Comparison of ENCODE assay signal across 1 cellular context in the genomic region with DNA sequence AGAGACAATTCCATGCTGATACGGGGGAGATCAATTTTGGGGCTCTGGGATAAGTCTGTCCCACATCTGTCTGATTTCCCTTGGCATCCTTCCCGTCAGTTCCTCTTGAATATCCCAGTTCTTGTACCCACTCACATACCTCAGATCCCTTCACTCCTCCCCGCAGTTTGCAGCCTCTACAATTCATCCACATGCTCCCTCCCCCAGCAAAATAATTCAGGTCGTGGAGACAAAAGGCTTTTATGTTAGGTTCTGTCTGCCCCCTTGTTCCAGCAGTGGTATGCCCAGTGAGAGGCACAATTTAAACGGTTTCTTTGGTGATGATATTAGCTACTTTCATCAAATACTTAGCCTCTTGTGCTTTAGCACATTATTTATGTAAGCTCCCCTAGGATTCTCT.
A peak's percentile ranks its signal among the peaks of the same experiment; 100 is the strongest.
TF ChIP-seq lines count a peak whose summit lies in the region.

No MANE protein-coding gene starts in this region.

TF ChIP-seq in HEK293, 187 proteins besides CTCF, POLR2A, EP300 and RAD21:
- TF ChIP-seq ZNF623 (tag by site-specific recombination; IDR thresholded peaks at IDR 0.05) = no peak
- TF ChIP-seq, protein P1, sequence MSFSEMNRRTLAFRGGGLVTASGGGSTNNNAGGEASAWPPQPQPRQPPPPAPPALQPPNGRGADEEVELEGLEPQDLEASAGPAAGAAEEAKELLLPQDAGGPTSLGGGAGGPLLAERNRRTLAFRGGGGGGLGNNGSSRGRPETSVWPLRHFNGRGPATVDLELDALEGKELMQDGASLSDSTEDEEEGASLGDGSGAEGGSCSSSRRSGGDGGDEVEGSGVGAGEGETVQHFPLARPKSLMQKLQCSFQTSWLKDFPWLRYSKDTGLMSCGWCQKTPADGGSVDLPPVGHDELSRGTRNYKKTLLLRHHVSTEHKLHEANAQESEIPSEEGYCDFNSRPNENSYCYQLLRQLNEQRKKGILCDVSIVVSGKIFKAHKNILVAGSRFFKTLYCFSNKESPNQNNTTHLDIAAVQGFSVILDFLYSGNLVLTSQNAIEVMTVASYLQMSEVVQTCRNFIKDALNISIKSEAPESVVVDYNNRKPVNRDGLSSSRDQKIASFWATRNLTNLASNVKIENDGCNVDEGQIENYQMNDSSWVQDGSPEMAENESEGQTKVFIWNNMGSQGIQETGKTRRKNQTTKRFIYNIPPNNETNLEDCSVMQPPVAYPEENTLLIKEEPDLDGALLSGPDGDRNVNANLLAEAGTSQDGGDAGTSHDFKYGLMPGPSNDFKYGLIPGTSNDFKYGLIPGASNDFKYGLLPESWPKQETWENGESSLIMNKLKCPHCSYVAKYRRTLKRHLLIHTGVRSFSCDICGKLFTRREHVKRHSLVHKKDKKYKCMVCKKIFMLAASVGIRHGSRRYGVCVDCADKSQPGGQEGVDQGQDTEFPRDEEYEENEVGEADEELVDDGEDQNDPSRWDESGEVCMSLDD (tag by site-specific recombination; IDR thresholded peaks at IDR 0.05) = no peak
- TF ChIP-seq, protein P2, sequence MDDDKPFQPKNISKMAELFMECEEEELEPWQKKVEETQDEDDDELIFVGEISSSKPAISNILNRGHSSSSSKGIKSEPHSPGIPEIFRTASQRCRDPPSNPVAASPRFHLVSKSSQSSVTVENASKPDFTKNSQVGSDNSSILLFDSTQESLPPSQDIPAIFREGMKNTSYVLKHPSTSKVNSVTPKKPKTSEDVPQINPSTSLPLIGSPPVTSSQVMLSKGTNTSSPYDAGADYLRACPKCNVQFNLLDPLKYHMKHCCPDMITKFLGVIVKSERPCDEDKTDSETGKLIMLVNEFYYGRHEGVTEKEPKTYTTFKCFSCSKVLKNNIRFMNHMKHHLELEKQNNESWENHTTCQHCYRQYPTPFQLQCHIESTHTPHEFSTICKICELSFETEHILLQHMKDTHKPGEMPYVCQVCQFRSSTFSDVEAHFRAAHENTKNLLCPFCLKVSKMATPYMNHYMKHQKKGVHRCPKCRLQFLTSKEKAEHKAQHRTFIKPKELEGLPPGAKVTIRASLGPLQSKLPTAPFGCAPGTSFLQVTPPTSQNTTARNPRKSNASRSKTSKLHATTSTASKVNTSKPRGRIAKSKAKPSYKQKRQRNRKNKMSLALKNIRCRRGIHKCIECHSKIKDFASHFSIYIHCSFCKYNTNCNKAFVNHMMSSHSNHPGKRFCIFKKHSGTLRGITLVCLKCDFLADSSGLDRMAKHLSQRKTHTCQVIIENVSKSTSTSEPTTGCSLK (tag by site-specific recombination; IDR thresholded peaks at IDR 0.05) = no peak
- TF ChIP-seq, protein P3, sequence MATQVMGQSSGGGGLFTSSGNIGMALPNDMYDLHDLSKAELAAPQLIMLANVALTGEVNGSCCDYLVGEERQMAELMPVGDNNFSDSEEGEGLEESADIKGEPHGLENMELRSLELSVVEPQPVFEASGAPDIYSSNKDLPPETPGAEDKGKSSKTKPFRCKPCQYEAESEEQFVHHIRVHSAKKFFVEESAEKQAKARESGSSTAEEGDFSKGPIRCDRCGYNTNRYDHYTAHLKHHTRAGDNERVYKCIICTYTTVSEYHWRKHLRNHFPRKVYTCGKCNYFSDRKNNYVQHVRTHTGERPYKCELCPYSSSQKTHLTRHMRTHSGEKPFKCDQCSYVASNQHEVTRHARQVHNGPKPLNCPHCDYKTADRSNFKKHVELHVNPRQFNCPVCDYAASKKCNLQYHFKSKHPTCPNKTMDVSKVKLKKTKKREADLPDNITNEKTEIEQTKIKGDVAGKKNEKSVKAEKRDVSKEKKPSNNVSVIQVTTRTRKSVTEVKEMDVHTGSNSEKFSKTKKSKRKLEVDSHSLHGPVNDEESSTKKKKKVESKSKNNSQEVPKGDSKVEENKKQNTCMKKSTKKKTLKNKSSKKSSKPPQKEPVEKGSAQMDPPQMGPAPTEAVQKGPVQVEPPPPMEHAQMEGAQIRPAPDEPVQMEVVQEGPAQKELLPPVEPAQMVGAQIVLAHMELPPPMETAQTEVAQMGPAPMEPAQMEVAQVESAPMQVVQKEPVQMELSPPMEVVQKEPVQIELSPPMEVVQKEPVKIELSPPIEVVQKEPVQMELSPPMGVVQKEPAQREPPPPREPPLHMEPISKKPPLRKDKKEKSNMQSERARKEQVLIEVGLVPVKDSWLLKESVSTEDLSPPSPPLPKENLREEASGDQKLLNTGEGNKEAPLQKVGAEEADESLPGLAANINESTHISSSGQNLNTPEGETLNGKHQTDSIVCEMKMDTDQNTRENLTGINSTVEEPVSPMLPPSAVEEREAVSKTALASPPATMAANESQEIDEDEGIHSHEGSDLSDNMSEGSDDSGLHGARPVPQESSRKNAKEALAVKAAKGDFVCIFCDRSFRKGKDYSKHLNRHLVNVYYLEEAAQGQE (tag by site-specific recombination; IDR thresholded peaks at IDR 0.05) = no peak
- no peak for TF ChIP-seq ZNF302 (tag by site-specific recombination; IDR thresholded peaks at IDR 0.05; ENCODE audit: low read depth)
- no peak for TF ChIP-seq ZNF837 (tag by site-specific recombination; IDR thresholded peaks at IDR 0.05)
- no peak for TF ChIP-seq ZFP69B (tag by site-specific recombination; IDR thresholded peaks at IDR 0.05)
- TF ChIP-seq, protein P4, sequence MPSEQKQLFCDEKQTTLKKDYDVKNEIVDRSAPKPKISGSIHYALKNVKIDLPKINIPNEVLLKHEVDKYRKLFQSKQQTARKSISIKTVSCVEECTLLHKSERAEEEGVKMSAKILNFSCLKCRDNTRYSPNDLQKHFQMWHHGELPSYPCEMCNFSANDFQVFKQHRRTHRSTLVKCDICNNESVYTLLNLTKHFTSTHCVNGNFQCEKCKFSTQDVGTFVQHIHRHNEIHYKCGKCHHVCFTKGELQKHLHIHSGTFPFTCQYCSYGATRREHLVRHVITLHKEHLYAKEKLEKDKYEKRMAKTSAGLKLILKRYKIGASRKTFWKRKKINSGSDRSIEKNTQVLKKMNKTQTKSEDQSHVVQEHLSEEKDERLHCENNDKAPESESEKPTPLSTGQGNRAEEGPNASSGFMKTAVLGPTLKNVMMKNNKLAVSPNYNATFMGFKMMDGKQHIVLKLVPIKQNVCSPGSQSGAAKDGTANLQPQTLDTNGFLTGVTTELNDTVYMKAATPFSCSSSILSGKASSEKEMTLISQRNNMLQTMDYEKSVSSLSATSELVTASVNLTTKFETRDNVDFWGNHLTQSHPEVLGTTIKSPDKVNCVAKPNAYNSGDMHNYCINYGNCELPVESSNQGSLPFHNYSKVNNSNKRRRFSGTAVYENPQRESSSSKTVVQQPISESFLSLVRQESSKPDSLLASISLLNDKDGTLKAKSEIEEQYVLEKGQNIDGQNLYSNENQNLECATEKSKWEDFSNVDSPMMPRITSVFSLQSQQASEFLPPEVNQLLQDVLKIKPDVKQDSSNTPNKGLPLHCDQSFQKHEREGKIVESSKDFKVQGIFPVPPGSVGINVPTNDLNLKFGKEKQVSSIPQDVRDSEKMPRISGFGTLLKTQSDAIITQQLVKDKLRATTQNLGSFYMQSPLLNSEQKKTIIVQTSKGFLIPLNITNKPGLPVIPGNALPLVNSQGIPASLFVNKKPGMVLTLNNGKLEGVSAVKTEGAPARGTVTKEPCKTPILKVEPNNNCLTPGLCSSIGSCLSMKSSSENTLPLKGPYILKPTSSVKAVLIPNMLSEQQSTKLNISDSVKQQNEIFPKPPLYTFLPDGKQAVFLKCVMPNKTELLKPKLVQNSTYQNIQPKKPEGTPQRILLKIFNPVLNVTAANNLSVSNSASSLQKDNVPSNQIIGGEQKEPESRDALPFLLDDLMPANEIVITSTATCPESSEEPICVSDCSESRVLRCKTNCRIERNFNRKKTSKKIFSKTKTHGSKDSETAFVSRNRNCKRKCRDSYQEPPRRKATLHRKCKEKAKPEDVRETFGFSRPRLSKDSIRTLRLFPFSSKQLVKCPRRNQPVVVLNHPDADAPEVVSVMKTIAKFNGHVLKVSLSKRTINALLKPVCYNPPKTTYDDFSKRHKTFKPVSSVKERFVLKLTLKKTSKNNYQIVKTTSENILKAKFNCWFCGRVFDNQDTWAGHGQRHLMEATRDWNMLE (tag by site-specific recombination; conservative IDR thresholded peaks at IDR 0.05; ENCODE audit: low read depth) = no peak
- TF ChIP-seq ZNF600 (tag by site-specific recombination; IDR thresholded peaks at IDR 0.05) = no peak
- TF ChIP-seq, protein P5, sequence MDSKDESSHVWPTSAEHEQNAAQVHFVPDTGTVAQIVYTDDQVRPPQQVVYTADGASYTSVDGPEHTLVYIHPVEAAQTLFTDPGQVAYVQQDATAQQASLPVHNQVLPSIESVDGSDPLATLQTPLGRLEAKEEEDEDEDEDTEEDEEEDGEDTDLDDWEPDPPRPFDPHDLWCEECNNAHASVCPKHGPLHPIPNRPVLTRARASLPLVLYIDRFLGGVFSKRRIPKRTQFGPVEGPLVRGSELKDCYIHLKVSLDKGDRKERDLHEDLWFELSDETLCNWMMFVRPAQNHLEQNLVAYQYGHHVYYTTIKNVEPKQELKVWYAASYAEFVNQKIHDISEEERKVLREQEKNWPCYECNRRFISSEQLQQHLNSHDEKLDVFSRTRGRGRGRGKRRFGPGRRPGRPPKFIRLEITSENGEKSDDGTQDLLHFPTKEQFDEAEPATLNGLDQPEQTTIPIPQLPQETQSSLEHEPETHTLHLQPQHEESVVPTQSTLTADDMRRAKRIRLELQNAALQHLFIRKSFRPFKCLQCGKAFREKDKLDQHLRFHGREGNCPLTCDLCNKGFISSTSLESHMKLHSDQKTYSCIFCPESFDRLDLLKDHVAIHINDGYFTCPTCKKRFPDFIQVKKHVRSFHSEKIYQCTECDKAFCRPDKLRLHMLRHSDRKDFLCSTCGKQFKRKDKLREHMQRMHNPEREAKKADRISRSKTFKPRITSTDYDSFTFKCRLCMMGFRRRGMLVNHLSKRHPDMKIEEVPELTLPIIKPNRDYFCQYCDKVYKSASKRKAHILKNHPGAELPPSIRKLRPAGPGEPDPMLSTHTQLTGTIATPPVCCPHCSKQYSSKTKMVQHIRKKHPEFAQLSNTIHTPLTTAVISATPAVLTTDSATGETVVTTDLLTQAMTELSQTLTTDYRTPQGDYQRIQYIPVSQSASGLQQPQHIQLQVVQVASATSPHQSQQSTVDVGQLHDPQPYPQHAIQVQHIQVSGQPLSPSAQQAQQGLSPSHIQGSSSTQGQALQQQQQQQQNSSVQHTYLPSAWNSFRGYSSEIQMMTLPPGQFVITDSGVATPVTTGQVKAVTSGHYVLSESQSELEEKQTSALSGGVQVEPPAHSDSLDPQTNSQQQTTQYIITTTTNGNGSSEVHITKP (tag by site-specific recombination; IDR thresholded peaks at IDR 0.05) = peak; percentile 99
- TF ChIP-seq ZNF155 (tag by site-specific recombination; IDR thresholded peaks at IDR 0.05) = no peak
- no peak for TF ChIP-seq EGR2 (tag by site-specific recombination; IDR thresholded peaks at IDR 0.05; ENCODE audit: low read depth)
- no peak for TF ChIP-seq SP3 (tag by site-specific recombination; IDR thresholded peaks at IDR 0.05)
- peak; percentile 30; the same call in 1 of the 2 replicates for TF ChIP-seq ZNF366 (tag by site-specific recombination; conservative IDR thresholded peaks at IDR 0.05)
- TF ChIP-seq, protein P6, sequence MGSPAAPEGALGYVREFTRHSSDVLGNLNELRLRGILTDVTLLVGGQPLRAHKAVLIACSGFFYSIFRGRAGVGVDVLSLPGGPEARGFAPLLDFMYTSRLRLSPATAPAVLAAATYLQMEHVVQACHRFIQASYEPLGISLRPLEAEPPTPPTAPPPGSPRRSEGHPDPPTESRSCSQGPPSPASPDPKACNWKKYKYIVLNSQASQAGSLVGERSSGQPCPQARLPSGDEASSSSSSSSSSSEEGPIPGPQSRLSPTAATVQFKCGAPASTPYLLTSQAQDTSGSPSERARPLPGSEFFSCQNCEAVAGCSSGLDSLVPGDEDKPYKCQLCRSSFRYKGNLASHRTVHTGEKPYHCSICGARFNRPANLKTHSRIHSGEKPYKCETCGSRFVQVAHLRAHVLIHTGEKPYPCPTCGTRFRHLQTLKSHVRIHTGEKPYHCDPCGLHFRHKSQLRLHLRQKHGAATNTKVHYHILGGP (tag by site-specific recombination; IDR thresholded peaks at IDR 0.05) = no peak
- TF ChIP-seq ZXDB (tag by site-specific recombination; IDR thresholded peaks at IDR 0.05) = no peak
- no peak for TF ChIP-seq ZNF202 (tag by site-specific recombination; IDR thresholded peaks at IDR 0.05; ENCODE audit: borderline replicate concordance)
